ENCODE assay signal across 16 cellular contexts in the genomic region with DNA sequence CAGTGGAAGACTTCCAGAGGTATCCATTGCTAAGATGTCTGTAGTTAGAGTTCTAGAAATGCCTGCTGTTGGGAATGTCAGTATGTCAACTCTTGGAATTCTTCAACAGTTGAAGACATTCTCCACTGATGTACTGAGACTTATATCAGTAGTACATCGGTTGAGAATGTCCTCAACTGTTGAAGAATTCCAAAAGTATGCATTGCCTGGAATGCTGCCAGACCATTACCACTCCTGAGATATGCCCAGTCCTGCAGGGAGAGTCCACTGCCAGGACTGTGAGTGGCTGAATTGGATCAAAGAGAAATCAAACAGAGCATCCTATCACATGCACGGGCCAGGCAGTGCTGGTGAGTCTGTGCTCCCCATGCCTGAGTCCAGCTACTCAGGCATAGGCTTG. TPM values are rescaled to one million over a fixed set of nuclear protein-coding genes. Genes with fewer than 3 reads are reported as not detected.
DNase-seq lines count a peak whose midpoint lies in the region; ATAC-seq and TF ChIP-seq lines count a peak whose summit lies in the region.
"Had no signal": no experiment of that assay in that cellular context is flagged by ENCODE, and none has a peak within 500 bp of the region (broad histone marks: within the 10 kb centered on the region; RNA-seq: fewer than 3 reads in every experiment).

No MANE protein-coding gene starts in this region.

- no peak overlapping the region for H2AFZ ChIP-seq in osteoblast (ENCODE audit: low read length)

- H3K27ac Mint-ChIP-seq in activated CD8-positive, alpha-beta memory T cell treated with anti-CD3 and anti-CD28 coated beads, Interleukin-2, amount 10 ng/mL, durations not matched to agents 7 days and 5 days: no peak overlapping the region
- no peak overlapping the region for H3K27ac Mint-ChIP-seq in endodermal cell
- H3K27ac Mint-ChIP-seq: nephron progenitor cell had no signal

- H3K27me3 ChIP-seq in endodermal cell (ENCODE audit: control insufficient read depth, insufficient read depth, low read length, poor library complexity, severe bottlenecking): no peaks in the 10 kb centered on the region
- no peaks in the 10 kb centered on the region for H3K27me3 ChIP-seq in osteoblast (ENCODE audit: insufficient read depth, low read length)

- H3K36me3 Mint-ChIP-seq in activated CD8-positive, alpha-beta memory T cell treated with anti-CD3 and anti-CD28 coated beads, Interleukin-2, amount 10 ng/mL, durations not matched to agents 7 days and 5 days: peaks cover 84% of the 10 kb centered on the region
- H3K36me3 Mint-ChIP-seq in endodermal cell (ENCODE audit: low read depth): no peaks in the 10 kb centered on the region

- no peaks in the 10 kb centered on the region for H3K27me3 Mint-ChIP-seq in activated CD8-positive, alpha-beta memory T cell treated with anti-CD3 and anti-CD28 coated beads, Interleukin-2, amount 10 ng/mL, durations not matched to agents 7 days and 5 days
- no peaks in the 10 kb centered on the region for H3K27me3 Mint-ChIP-seq in endodermal cell (ENCODE audit: insufficient read depth)

- H3K27ac ChIP-seq in endodermal cell (ENCODE audit: low read depth, low read length) (no peak overlapping the region), osteoblast (ENCODE audit: low read depth, low read length) (no peak overlapping the region)
- H3K27ac ChIP-seq: suprapubic skin had no signal

- TF ChIP-seq CTCF in endodermal cell (conservative IDR thresholded peaks at IDR 0.05) (no peak), osteoblast (IDR thresholded peaks at IDR 0.05; ENCODE audit: extremely low read depth, low read depth, low read length) (no peak)

- no peak overlapping the region for H3K9ac ChIP-seq in endodermal cell (ENCODE audit: extremely low read depth, low read length, poor library complexity, severe bottlenecking)

- H3K9me3 Mint-ChIP-seq in activated CD8-positive, alpha-beta memory T cell treated with anti-CD3 and anti-CD28 coated beads, Interleukin-2, amount 10 ng/mL, durations not matched to agents 7 days and 5 days (ENCODE audit: low read depth): peaks cover 14% of the 10 kb centered on the region
- H3K9me3 Mint-ChIP-seq in endodermal cell: peaks cover 37% of the 10 kb centered on the region

- peaks cover 20% of the 10 kb centered on the region for H3K9me3 ChIP-seq in endodermal cell (ENCODE audit: control insufficient read depth, low read length)
- no peaks in the 10 kb centered on the region for H3K9me3 ChIP-seq in osteoblast (ENCODE audit: low read depth, low read length)
- H3K9me3 ChIP-seq: suprapubic skin had no signal

- H3K4me1 ChIP-seq in endodermal cell (ENCODE audit: control insufficient read depth, insufficient read depth, low read length) (no peaks in the 10 kb centered on the region), osteoblast (ENCODE audit: insufficient read depth, low read length) (no peaks in the 10 kb centered on the region)
- H3K4me1 ChIP-seq: suprapubic skin had no signal

- H3K4me2 ChIP-seq in osteoblast (ENCODE audit: insufficient read depth, low read length): no peak overlapping the region

- peaks cover 38% of the 10 kb centered on the region for H3K4me1 Mint-ChIP-seq in activated CD8-positive, alpha-beta memory T cell treated with anti-CD3 and anti-CD28 coated beads, Interleukin-2, amount 10 ng/mL, durations not matched to agents 7 days and 5 days
- no peaks in the 10 kb centered on the region for H3K4me1 Mint-ChIP-seq in endodermal cell

- no peaks in the 10 kb centered on the region for H4K20me1 ChIP-seq in osteoblast (ENCODE audit: insufficient read depth, low read length)

- CTCF ChIA-PET in activated CD8-positive, alpha-beta memory T cell treated with anti-CD3 and anti-CD28 coated beads, Interleukin-2, amount 10 ng/mL, durations not matched to agents 7 days and 5 days (lab: Charles Lee): no interaction called here

- no peaks in the 10 kb centered on the region for H3K36me3 ChIP-seq in endodermal cell (ENCODE audit: control insufficient read depth, insufficient read depth, low read length)
- H3K36me3 ChIP-seq in osteoblast (ENCODE audit: insufficient read depth, low read length): no peaks in the 10 kb centered on the region
- H3K36me3 ChIP-seq: suprapubic skin had no signal

- no peak for ATAC-seq in activated CD8-positive, alpha-beta memory T cell treated with anti-CD3 and anti-CD28 coated beads, Interleukin-2, amount 10 ng/mL, durations not matched to agents 7 days and 5 days
- ATAC-seq in HG03097 (IDR thresholded peaks at IDR 0.05; ENCODE audit: low FRiP score, unreplicated experiment) (no peak), HG03095 (IDR thresholded peaks at IDR 0.05; ENCODE audit: unreplicated experiment) (no peak), GM21367 (IDR thresholded peaks at IDR 0.05; ENCODE audit: unreplicated experiment) (no peak)
- ATAC-seq: HepG2 had no signal

- H3K4me3 ChIP-seq in endodermal cell (ENCODE audit: low read length) (no peak overlapping the region), osteoblast (ENCODE audit: insufficient read depth, low read length) (no peak overlapping the region)
- H3K4me3 ChIP-seq: suprapubic skin had no signal

- H3K79me2 ChIP-seq in osteoblast (ENCODE audit: insufficient read depth, low read length): no peaks in the 10 kb centered on the region

- H3K4me3 Mint-ChIP-seq in activated CD8-positive, alpha-beta memory T cell treated with anti-CD3 and anti-CD28 coated beads, Interleukin-2, amount 10 ng/mL, durations not matched to agents 7 days and 5 days: no peak overlapping the region
- H3K4me3 Mint-ChIP-seq in endodermal cell: no peak overlapping the region
- H3K4me3 Mint-ChIP-seq: nephron progenitor cell had no signal

- DNase-seq in activated CD8-positive, alpha-beta memory T cell treated with anti-CD3 and anti-CD28 coated beads for 24 hours: peak; percentile 41
- DNase-seq in activated CD8-positive, alpha-beta memory T cell treated with anti-CD3 and anti-CD28 coated beads, Interleukin-2, amount 10 ng/mL, durations not matched to agents 7 days and 5 days: no peak
- DNase-seq in M059J (ENCODE audit: low read depth) (peak; percentile 63), endodermal cell (peak; percentile 8), osteoblast (ENCODE audit: insufficient read length, low spot score, missing footprints) (peak; percentile 85)
- DNase-seq: 8988T; amniotic stem cell; effector CD8-positive, alpha-beta T cell; NCI-H1092 treated with DMSO at 0.1 percent for 48 hours; NCI-H2171 treated with DMSO at 0.1 percent for 48 hours; nephron progenitor cell had no signal

- 87 to 88% methylated on average over 2 of the region's 2 CpGs for WGBS in endodermal cell (ENCODE audit: insufficient coverage in 1 of 2, insufficient read length in 1 of 2), 2 experiments

RNA-seq across cellular contexts. Expression of gene IL21R, which starts 42.0 kb away (rescaled TPM):
- 10 to 100 TPM; 24.6 to 38.0 TPM for total RNA-seq in activated CD8-positive, alpha-beta memory T cell treated with anti-CD3 and anti-CD28 coated beads, Interleukin-2, amount 10 ng/mL, durations not matched to agents 7 days and 5 days
- total RNA-seq in M059J (2014; rRNA removed; shearing (Covaris generic)): 0.15 TPM in 2 replicates
- under 1 TPM in 1 of 2 donors, not detected in 1; 0.18 TPM for total RNA-seq in endodermal cell
- 0.57 TPM for polyA plus RNA-seq in endodermal cell (2013, experiment 1 of 2)
- 0.17 TPM for polyA plus RNA-seq in endodermal cell (2013, experiment 2 of 2)
- 10.1 and 13.8 TPM in 2 replicates for total RNA-seq in osteoblast
